ENCODE assay signal across 25 cellular contexts in the genomic region with DNA sequence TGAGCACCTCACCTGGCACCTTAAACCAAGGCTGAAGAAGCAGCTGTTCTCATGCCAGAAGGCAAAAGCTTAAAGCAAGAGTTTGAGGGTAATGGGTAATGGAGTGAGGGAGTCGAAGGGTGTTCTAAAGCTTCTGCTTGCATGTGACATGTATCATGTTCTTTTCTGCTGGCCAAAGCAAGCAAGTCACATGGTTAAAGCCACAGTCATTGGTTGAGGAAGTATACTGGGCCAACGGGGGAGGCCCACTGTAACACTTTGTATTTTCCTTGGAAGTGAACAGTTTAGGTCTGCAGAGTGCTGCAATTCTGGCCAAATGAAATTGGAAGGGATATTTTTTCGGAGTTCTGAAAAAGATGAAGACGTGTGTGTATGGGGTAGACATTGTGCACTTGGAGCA.
"Had no signal": no experiment of that assay in that cellular context is flagged by ENCODE, and none has a peak within 500 bp of the region (broad histone marks: within the 10 kb centered on the region; RNA-seq: fewer than 3 reads in every experiment).

No MANE protein-coding gene starts in this region.

- H3K4me1 ChIP-seq: pancreas, right lobe of liver, suprapubic skin had no signal

- H3K9me3 Mint-ChIP-seq: effector memory CD8-positive, alpha-beta T cell; immature natural killer cell; memory B cell; natural killer cell; neural crest cell; stimulated activated naive CD8-positive, alpha-beta T cell treated with anti-CD3 and anti-CD28 coated beads, Interleukin-15, amount 100 ng/mL, for 72 hours had no signal

- H3K27ac Mint-ChIP-seq: memory B cell, natural killer cell had no signal

- DNase-seq: cortex of kidney; effector memory CD8-positive, alpha-beta T cell; hypothalamus; immature natural killer cell; islet precursor cell; kidney glomerular epithelial cell; left colon; natural killer cell; pancreas; retina; right lobe of liver; stimulated activated CD4-positive, alpha-beta T cell treated with anti-CD3 and anti-CD28 coated beads, Interleukin-12 subunit alpha, Interleukin-12 subunit beta, amount 100 ng/mL, for 4 hours; stimulated activated CD4-positive, alpha-beta T cell treated with anti-CD3 and anti-CD28 coated beads, Interleukin-1b, Interleukin-23, amount 100 ng/mL, for 48 hours; stimulated activated CD4-positive, alpha-beta T cell treated with anti-CD3 and anti-CD28 coated beads, Interleukin-4, amount 100 ng/mL, for 1 hour; stimulated activated CD8-positive, alpha-beta memory T cell treated with anti-CD3 and anti-CD28 coated beads, Interleukin-4, amount 100 ng/mL, for 48 hours; stimulated activated naive CD4-positive, alpha-beta T cell; stimulated activated naive CD8-positive, alpha-beta T cell treated with anti-CD3 and anti-CD28 coated beads, Interleukin-15, amount 100 ng/mL, for 72 hours; trophoblast cell had no signal

- H3K36me3 ChIP-seq: right lobe of liver, thyroid gland had no signal

- H3K27me3 Mint-ChIP-seq: effector memory CD8-positive, alpha-beta T cell; memory B cell; stimulated activated naive CD8-positive, alpha-beta T cell treated with anti-CD3 and anti-CD28 coated beads, Interleukin-15, amount 100 ng/mL, for 72 hours had no signal

- H3K4me3 ChIP-seq: lung, pancreas, right lobe of liver, smooth muscle cell, suprapubic skin, thyroid gland had no signal

- H3K36me3 Mint-ChIP-seq: natural killer cell had no signal

- H3K27ac ChIP-seq: neutrophil, pancreas, right lobe of liver, suprapubic skin, thyroid gland had no signal

- ATAC-seq: effector memory CD8-positive, alpha-beta T cell; left colon; natural killer cell; pancreas; right lobe of liver; stimulated activated naive CD8-positive, alpha-beta T cell treated with anti-CD3 and anti-CD28 coated beads, Interleukin-15, amount 100 ng/mL, for 72 hours had no signal

- H3K4me3 Mint-ChIP-seq: effector memory CD8-positive, alpha-beta T cell; immature natural killer cell; memory B cell; natural killer cell; neural crest cell; stimulated activated naive CD8-positive, alpha-beta T cell treated with anti-CD3 and anti-CD28 coated beads, Interleukin-15, amount 100 ng/mL, for 72 hours had no signal

- H3K27me3 ChIP-seq: neutrophil, pancreas, right lobe of liver, suprapubic skin, thyroid gland had no signal

- H3K9me3 ChIP-seq: neutrophil, pancreas, right lobe of liver, suprapubic skin, thyroid gland had no signal

- H3K4me1 Mint-ChIP-seq: immature natural killer cell, memory B cell, natural killer cell, neural crest cell had no signal
